Comparison of ENCODE assay signal across 8 cellular contexts in the genomic region with DNA sequence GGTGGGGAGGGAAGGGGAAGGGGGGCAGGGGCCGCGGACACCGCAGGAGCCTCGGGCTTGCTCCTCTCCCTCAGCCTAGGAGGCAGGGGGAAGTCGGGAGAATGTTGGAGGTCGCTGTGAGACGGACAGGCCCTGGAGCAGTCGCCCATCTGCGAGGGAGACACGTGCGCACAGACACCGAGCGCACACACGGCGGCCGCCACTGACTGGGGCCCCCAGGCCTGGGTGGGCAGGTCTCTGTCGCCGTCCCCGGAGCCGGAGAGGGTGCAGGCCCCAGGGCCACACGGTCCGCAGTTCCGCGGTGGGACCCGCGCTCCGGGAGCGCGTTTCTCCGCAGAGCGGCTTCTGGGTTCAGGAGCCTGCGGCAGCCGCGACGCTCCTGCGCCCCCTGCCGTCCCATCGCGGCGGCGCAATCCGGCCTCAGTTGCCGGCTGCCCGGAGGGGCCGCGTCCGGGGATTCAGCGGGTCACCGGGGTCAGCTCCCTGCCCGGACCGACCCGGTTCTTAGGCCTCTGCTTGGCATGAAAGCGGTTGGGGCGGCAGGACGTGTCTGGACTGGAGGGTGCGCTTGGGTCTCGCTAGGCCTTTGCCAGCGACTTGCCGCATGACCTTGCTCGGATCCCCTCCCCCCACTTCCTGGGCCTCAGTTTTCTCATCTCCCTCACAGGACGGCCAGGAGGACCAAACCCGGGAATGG. TPM values are rescaled to one million over a fixed set of nuclear protein-coding genes. Genes with fewer than 3 reads are reported as not detected.
DNase-seq lines count a peak whose midpoint lies in the region; ATAC-seq and TF ChIP-seq lines count a peak whose summit lies in the region.

No MANE protein-coding gene starts in this region.

- H3K9me3 Mint-ChIP-seq in GM23338: no peaks in the 10 kb centered on the region

- no peaks in the 10 kb centered on the region for H3K36me3 ChIP-seq in GM23338 (ENCODE audit: insufficient read depth)
- H3K36me3 ChIP-seq in mucosa of rectum (ENCODE audit: control insufficient read depth in 2 of 2, insufficient read depth in 2 of 2, low read length in 2 of 2): no peaks in the 10 kb centered on the region

- H3K4me3 ChIP-seq in GM23338: peak overlapping the region; percentile 66
- peak overlapping the region; percentile 40 for H3K4me3 ChIP-seq in epithelial cell of esophagus (ENCODE audit: low read length)
- peak overlapping the region; percentile 54 to 56 for H3K4me3 ChIP-seq in mucosa of rectum (ENCODE audit: low read length in 2 of 2)

- H4K20me1 ChIP-seq in GM23338 (replicated peaks; ENCODE audit: insufficient read depth): no peaks in the 10 kb centered on the region; the same call in 1 of the 2 replicates

- H3K27me3 ChIP-seq in GM23338 (ENCODE audit: insufficient read depth): peaks cover 44% of the 10 kb centered on the region
- H3K27me3 ChIP-seq in mucosa of rectum (ENCODE audit: control insufficient read depth in 2 of 2, insufficient read depth in 2 of 2, low read length in 2 of 2): peaks cover 18 to 27% of the 10 kb centered on the region in 2 donors

- peak; percentile 86 for ATAC-seq in GM23338
- no peak for ATAC-seq in HG03571 (IDR thresholded peaks at IDR 0.05; ENCODE audit: unreplicated experiment)

- no peaks in the 10 kb centered on the region for H3K9me3 ChIP-seq in mucosa of rectum (ENCODE audit: control insufficient read depth in 2 of 2, low read length in 2 of 2)

- H3K27me3 Mint-ChIP-seq in GM23338 (ENCODE audit: insufficient read depth, low read depth, poor library complexity): peaks cover 12% of the 10 kb centered on the region

- TF ChIP-seq CTCF in AG09319 (IDR thresholded peaks at IDR 0.05; ENCODE audit: low read depth, low read length) (peak; percentile 63), GM23338 (conservative IDR thresholded peaks at IDR 0.05; ENCODE audit: low read depth in 2 of 2) (peak; percentile 68 to 89), epithelial cell of esophagus (IDR thresholded peaks at IDR 0.05; ENCODE audit: insufficient read depth, low read depth, low read length, missing control alignments) (peak; percentile 59)

- DNase-seq in AG09319 (ENCODE audit: extremely low read depth, low read depth): no peak
- peak; percentile 72 for DNase-seq in GM23338 (ENCODE audit: low spot score)
- DNase-seq in NOMO-1 (lab: John Stamatoyannopoulos, UW; ENCODE audit: unreplicated experiment in 2 of 2): peak; percentile 46 to 56
- peak; percentile 89 for DNase-seq in activated CD8-positive, alpha-beta memory T cell treated with anti-CD3 and anti-CD28 coated beads, Interleukin-2, amount 50 U/mL, for 48 hours
- no peak for DNase-seq in epithelial cell of esophagus (ENCODE audit: low read depth)
- DNase-seq in stimulated activated CD8-positive, alpha-beta memory T cell treated with anti-CD3 and anti-CD28 coated beads, Interleukin-7, amount 100 ng/mL, for 1 hour (ENCODE audit: low read depth in 2 of 2): peak; percentile 11 to 25

- H2AFZ ChIP-seq in GM23338: peak overlapping the region; percentile 78

- no peaks in the 10 kb centered on the region for H3K36me3 Mint-ChIP-seq in GM23338 (ENCODE audit: low read depth)

- H3K27ac Mint-ChIP-seq in GM23338: no peak overlapping the region

- H3K27ac ChIP-seq in GM23338 (ENCODE audit: low read depth) (no peak overlapping the region), mucosa of rectum (ENCODE audit: low read depth in 2 of 2, low read length in 2 of 2) (no peak overlapping the region)

- no peaks in the 10 kb centered on the region; the same call in 1 of the 2 replicates for H3K4me1 ChIP-seq in GM23338 (ENCODE audit: insufficient read depth)
- H3K4me1 ChIP-seq in mucosa of rectum (ENCODE audit: control insufficient read depth in 2 of 2, insufficient read depth in 2 of 2, low read length in 2 of 2): peaks cover 5 to 6% of the 10 kb centered on the region in 2 donors

- H3K79me2 ChIP-seq in GM23338 (replicated peaks; ENCODE audit: insufficient read depth): no peaks in the 10 kb centered on the region

- H3K4me2 ChIP-seq in GM23338: peak overlapping the region; percentile 82

- H3K9me2 ChIP-seq in GM23338 (ENCODE audit: insufficient read depth): no peaks in the 10 kb centered on the region

- H3K4me3 Mint-ChIP-seq in GM23338: peak overlapping the region; percentile 62

- no peaks in the 10 kb centered on the region for H3F3A ChIP-seq in GM23338 (replicated peaks; ENCODE audit: low read depth)

- no peaks in the 10 kb centered on the region; the same call in 2 of the 3 replicates for H3K4me1 Mint-ChIP-seq in GM23338

- no peak overlapping the region for H3K9ac ChIP-seq in mucosa of rectum (ENCODE audit: low read depth in 1 of 2, low read length in 2 of 2)

TF ChIP-seq in GM23338, 12 proteins besides CTCF, POLR2A, EP300 and RAD21:
- no peak for TF ChIP-seq ZNF462 (CRISPR knock-in tag; IDR thresholded peaks at IDR 0.05)
- TF ChIP-seq NANOG (IDR thresholded peaks at IDR 0.05; ENCODE audit: borderline replicate concordance): no peak
- TF ChIP-seq CREB1 (CRISPR knock-in tag; IDR thresholded peaks at IDR 0.05; ENCODE audit: low read depth): peak; percentile 15; the same call in 1 of the 2 replicates
- no peak for TF ChIP-seq POLR2AphosphoS5 (IDR thresholded peaks at IDR 0.05; ENCODE audit: low read depth)

RNA-seq across cellular contexts. Expression of gene PDE2A, which starts 31.3 kb away (rescaled TPM):
- total RNA-seq in GM23338 (2014; rRNA removed; shearing (Covaris generic)): 8.2 and 16.2 TPM in 2 replicates
- polyA plus RNA-seq in GM23338 (2016; fragmentation: Nextera tagmentation; extraction: Ambion mirVana): 4.1 and 4.3 TPM in 2 replicates

Comparison
In these comparisons a context has a peak if more than half of its experiments do, and no peak if none do; other contexts are left out.
1. DNase-seq: peak in GM23338 (single experiment), NOMO-1 (2 of 2), activated CD8-positive, alpha-beta memory T cell treated with anti-CD3 and anti-CD28 coated beads, Interleukin-2, amount 50 U/mL, for 48 hours (single experiment) and stimulated activated CD8-positive, alpha-beta memory T cell treated with anti-CD3 and anti-CD28 coated beads, Interleukin-7, amount 100 ng/mL, for 1 hour (2 of 2); none in AG09319 (single experiment) and epithelial cell of esophagus (single experiment).
2. Peak in every context shown above with its lines, with median percentiles within 50 percentile points of each other: CTCF ChIP-seq and H3K4me3 ChIP-seq.